29 cellular contexts compared by ENCODE assay signal in the genomic region with DNA sequence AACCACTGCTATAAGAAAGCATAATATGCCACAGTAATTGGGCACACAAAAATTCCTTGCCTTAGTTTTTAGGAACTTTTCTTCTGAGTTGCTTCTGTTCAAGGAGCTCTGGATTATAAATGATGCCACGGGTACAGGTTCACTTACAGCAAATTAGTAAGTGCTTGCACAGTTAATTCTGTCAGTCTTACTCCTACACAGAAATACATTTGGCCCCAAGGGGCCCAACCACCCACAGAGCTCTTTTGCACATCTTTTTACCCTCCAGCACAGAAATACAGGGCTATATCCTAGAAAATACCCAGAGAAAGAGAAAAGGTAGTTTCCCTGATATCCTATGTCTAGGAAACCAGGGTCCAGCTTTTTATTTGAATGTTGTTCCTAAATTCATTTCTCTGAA.
"Had no signal": no experiment of that assay in that cellular context is flagged by ENCODE, and none has a peak within 500 bp of the region (broad histone marks: within the 10 kb centered on the region; RNA-seq: fewer than 3 reads in every experiment).

No MANE protein-coding gene starts in this region.

- H3K27me3 ChIP-seq: stomach, suprapubic skin, testis, thyroid gland, tibial artery, tibial nerve, transverse colon, upper lobe of left lung, upper lobe of right lung, uterus, vagina had no signal

- H3K4me1 ChIP-seq: suprapubic skin, thyroid gland, tibial artery, upper lobe of left lung, upper lobe of right lung, uterus, vagina had no signal

- H3K9me3 ChIP-seq: stomach, suprapubic skin, testis, thoracic aorta, thyroid gland, tibial artery, tibial nerve, transverse colon, upper lobe of left lung, upper lobe of right lung, uterus, vagina had no signal

- H3K9me3 Mint-ChIP-seq: stimulated activated effector memory CD8-positive, alpha-beta T cell treated with anti-CD3 and anti-CD28 coated beads, Interleukin-12 subunit alpha, Interleukin-12 subunit beta, amount 100 ng/mL, for 72 hours; stimulated activated memory B cell treated with anti-CD40 and anti-IgM and Interleukin-4, amounts not matched to agents 10 μg/mL and 1 μg/mL and 100 μg/mL, for 72 hours; stimulated activated naive B cell treated with anti-CD40 and anti-IgM and Interleukin-4, amounts not matched to agents 10 μg/mL and 1 μg/mL and 100 μg/mL, for 72 hours; stimulated activated naive CD8-positive, alpha-beta T cell treated with anti-CD3 and anti-CD28 coated beads, Interleukin-15, amount 100 ng/mL, for 72 hours; stimulated activated naive CD8-positive, alpha-beta T cell treated with anti-CD3 and anti-CD28 coated beads, Interleukin-15, Interleukin-2, amounts not matched to agents 100 ng/mL and 50 ng/mL, for 24 hours; type B pancreatic cell had no signal

- H3K27ac Mint-ChIP-seq: stimulated activated effector memory CD8-positive, alpha-beta T cell treated with anti-CD3 and anti-CD28 coated beads, Interleukin-12 subunit alpha, Interleukin-12 subunit beta, amount 100 ng/mL, for 72 hours; stimulated activated memory B cell treated with anti-CD40 and anti-IgM and Interleukin-4, amounts not matched to agents 10 μg/mL and 1 μg/mL and 100 μg/mL, for 72 hours; stimulated activated naive B cell treated with anti-CD40 and anti-IgM and Interleukin-4, amounts not matched to agents 10 μg/mL and 1 μg/mL and 100 μg/mL, for 72 hours; stimulated activated naive CD8-positive, alpha-beta T cell treated with anti-CD3 and anti-CD28 coated beads, Interleukin-15, Interleukin-2, amounts not matched to agents 100 ng/mL and 50 ng/mL, for 24 hours; type B pancreatic cell had no signal

- FAIRE-seq: urothelium cell line had no signal

- DNase-seq: stimulated activated CD4-positive, alpha-beta T cell treated with anti-CD3 and anti-CD28 coated beads, Interleukin-2, amount 100 ng/mL, for 48 hours; stimulated activated CD4-positive, alpha-beta T cell treated with anti-CD3 and anti-CD28 coated beads, Interleukin-4, amount 100 ng/mL, for 1 hour; stimulated activated CD4-positive, alpha-beta T cell treated with anti-CD3 and anti-CD28 coated beads, Interleukin-4, amount 100 ng/mL, for 24 hours; stimulated activated CD4-positive, alpha-beta T cell treated with anti-CD3 and anti-CD28 coated beads, Interleukin-4, amount 100 ng/mL, for 4 hours; stimulated activated CD8-positive, alpha-beta memory T cell treated with anti-CD3 and anti-CD28 coated beads, Interleukin-4, amount 100 ng/mL, for 48 hours; stimulated activated naive B cell treated with anti-CD40 and anti-IgM and Interleukin-4, amounts not matched to agents 10 μg/mL and 1 μg/mL and 100 μg/mL, for 72 hours; stimulated activated naive CD4-positive, alpha-beta T cell; stimulated activated naive CD4-positive, alpha-beta T cell treated with Interleukin-2 at 50 U/mL for 16 hours; stimulated activated naive CD8-positive, alpha-beta T cell treated with anti-CD3 and anti-CD28 coated beads, Interleukin-15, amount 100 ng/mL, for 72 hours; stimulated activated naive CD8-positive, alpha-beta T cell treated with anti-CD3 and anti-CD28 coated beads, Interleukin-15, Interleukin-2, amounts not matched to agents 100 U/mL and 50 U/mL, for 24 hours; stomach; substantia nigra; testis; thyroid gland; tibial artery; transverse colon; trophoblast cell; upper lobe of left lung; upper lobe of right lung; uterus had no signal

- H3K4me3 Mint-ChIP-seq: stimulated activated effector memory CD8-positive, alpha-beta T cell treated with anti-CD3 and anti-CD28 coated beads, Interleukin-12 subunit alpha, Interleukin-12 subunit beta, amount 100 ng/mL, for 72 hours; stimulated activated memory B cell treated with anti-CD40 and anti-IgM and Interleukin-4, amounts not matched to agents 10 μg/mL and 1 μg/mL and 100 μg/mL, for 72 hours; stimulated activated naive B cell treated with anti-CD40 and anti-IgM and Interleukin-4, amounts not matched to agents 10 μg/mL and 1 μg/mL and 100 μg/mL, for 72 hours; stimulated activated naive CD8-positive, alpha-beta T cell treated with anti-CD3 and anti-CD28 coated beads, Interleukin-15, amount 100 ng/mL, for 72 hours; stimulated activated naive CD8-positive, alpha-beta T cell treated with anti-CD3 and anti-CD28 coated beads, Interleukin-15, Interleukin-2, amounts not matched to agents 100 ng/mL and 50 ng/mL, for 24 hours; type B pancreatic cell had no signal

- H3K27me3 Mint-ChIP-seq: stimulated activated memory B cell treated with anti-CD40 and anti-IgM and Interleukin-4, amounts not matched to agents 10 μg/mL and 1 μg/mL and 100 μg/mL, for 72 hours; stimulated activated naive B cell treated with anti-CD40 and anti-IgM and Interleukin-4, amounts not matched to agents 10 μg/mL and 1 μg/mL and 100 μg/mL, for 72 hours; stimulated activated naive CD8-positive, alpha-beta T cell treated with anti-CD3 and anti-CD28 coated beads, Interleukin-15, amount 100 ng/mL, for 72 hours; stimulated activated naive CD8-positive, alpha-beta T cell treated with anti-CD3 and anti-CD28 coated beads, Interleukin-15, Interleukin-2, amounts not matched to agents 100 ng/mL and 50 ng/mL, for 24 hours; type B pancreatic cell had no signal

- ATAC-seq: stimulated activated effector memory CD8-positive, alpha-beta T cell treated with anti-CD3 and anti-CD28 coated beads, Interleukin-12 subunit alpha, Interleukin-12 subunit beta, amount 100 ng/mL, for 72 hours; stimulated activated memory B cell treated with anti-CD40 and anti-IgM and Interleukin-4, amounts not matched to agents 10 μg/mL and 1 μg/mL and 100 μg/mL, for 72 hours; stimulated activated naive B cell treated with anti-CD40 and anti-IgM and Interleukin-4, amounts not matched to agents 10 μg/mL and 1 μg/mL and 100 μg/mL, for 72 hours; stimulated activated naive CD8-positive, alpha-beta T cell treated with anti-CD3 and anti-CD28 coated beads, Interleukin-15, amount 100 ng/mL, for 72 hours; stimulated activated naive CD8-positive, alpha-beta T cell treated with anti-CD3 and anti-CD28 coated beads, Interleukin-15, Interleukin-2, amounts not matched to agents 100 U/mL and 50 U/mL, for 24 hours; upper lobe of right lung had no signal

- H3K27ac ChIP-seq: stomach, suprapubic skin, testis, thoracic aorta, thyroid gland, tibial artery, tibial nerve, transverse colon, upper lobe of left lung, upper lobe of right lung, uterus, vagina had no signal

- H3K36me3 ChIP-seq: suprapubic skin, thoracic aorta, thyroid gland, tibial artery, transverse colon, upper lobe of right lung, uterus, vagina had no signal

- H3K4me3 ChIP-seq: stomach, suprapubic skin, testis, thoracic aorta, thyroid gland, tibial artery, tibial nerve, transverse colon, upper lobe of left lung, upper lobe of right lung, uterus, vagina had no signal
